1 cellular context compared by ENCODE assay signal in genomic region chr5:88262116-88262515, GRCh38.
TF ChIP-seq lines count a peak whose summit lies in the region.

No MANE protein-coding gene starts in this region.

TF ChIP-seq in IMR-90, 13 proteins besides CTCF, POLR2A, EP300 and RAD21:
- TF ChIP-seq FOS (IDR thresholded peaks at IDR 0.05; ENCODE audit: low read depth, low read length) = no peak
